ENCODE assay signal across 10 cellular contexts in the genomic region with DNA sequence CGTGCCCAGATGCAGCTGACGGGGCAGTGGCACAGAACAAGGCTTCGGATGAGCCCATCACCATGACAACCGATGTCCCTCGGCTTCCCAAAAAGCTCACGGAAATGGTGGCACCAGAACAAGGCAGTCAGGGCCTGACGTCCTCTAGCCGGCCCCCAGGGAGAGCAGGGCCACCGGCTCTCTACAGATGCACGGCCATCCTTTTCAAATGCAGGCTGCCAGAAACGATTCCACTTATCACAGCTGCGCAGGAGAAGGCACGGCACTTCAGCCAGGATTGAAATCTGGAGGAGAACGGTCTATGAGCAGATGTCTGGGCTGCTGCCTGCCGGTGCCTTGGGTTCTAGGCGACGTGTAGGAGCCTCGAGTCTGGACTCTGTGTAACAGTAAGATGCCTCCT.
"Had no signal": no experiment of that assay in that cellular context is flagged by ENCODE, and none has a peak within 500 bp of the region (broad histone marks: within the 10 kb centered on the region; RNA-seq: fewer than 3 reads in every experiment).

No MANE protein-coding gene starts in this region.

- H3K4me1 ChIP-seq: breast epithelium had no signal

- H3K27me3 ChIP-seq: breast epithelium, ovary, tibial artery had no signal

- H3K27ac ChIP-seq: breast epithelium, ovary, tibial artery had no signal

- FAIRE-seq: endometrium, urothelium cell line had no signal

- H3K9me3 ChIP-seq: breast epithelium, ovary, tibial artery had no signal

- H3K36me3 ChIP-seq: breast epithelium, ovary had no signal

- ATAC-seq: stimulated activated naive B cell treated with anti-CD40 and anti-IgM and Interleukin-4, amounts not matched to agents 10 μg/mL and 1 μg/mL and 100 μg/mL, for 72 hours had no signal

- DNase-seq: activated CD4-positive, alpha-beta T cell treated with anti-CD3 and anti-CD28 coated beads, Interleukin-2, amount 10 ng/mL, durations not matched to agents 7 days and 5 days; activated gamma-delta T cell treated with Interleukin-2 at 50 U/mL for 16 hours; activated naive CD8-positive, alpha-beta T cell treated with anti-CD3 and anti-CD28 coated beads for 36 hours; ovary; stimulated activated CD4-positive, alpha-beta T cell treated with anti-CD3 and anti-CD28 coated beads, Interleukin-2, amount 100 ng/mL, for 48 hours; stimulated activated naive B cell treated with anti-CD40 and anti-IgM and Interleukin-4, amounts not matched to agents 10 μg/mL and 1 μg/mL and 100 μg/mL, for 72 hours had no signal

- H3K4me3 ChIP-seq: breast epithelium, ovary, tibial artery had no signal
